ENCODE assay signal across 1 cellular context in the genomic region with DNA sequence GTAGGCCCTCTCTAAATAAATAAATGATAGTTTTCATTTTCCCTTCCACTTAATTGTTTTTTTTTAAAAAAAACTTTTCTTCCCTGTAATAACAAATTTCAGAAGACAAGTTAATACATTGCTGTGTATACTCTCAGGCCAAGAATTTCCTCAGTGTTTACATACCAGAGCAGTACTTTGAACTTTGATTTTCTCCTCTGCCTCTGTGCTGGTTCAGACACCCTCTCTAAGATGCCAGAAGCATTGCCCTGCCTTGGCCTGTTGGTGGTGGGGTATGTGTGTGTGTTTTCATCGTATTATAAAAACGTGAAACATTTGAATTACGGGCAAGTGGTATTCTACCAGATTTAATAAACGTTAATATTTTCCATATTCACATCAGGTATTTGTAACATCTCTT.
TF ChIP-seq lines count a peak whose summit lies in the region.

No MANE protein-coding gene starts in this region.

TF ChIP-seq in HepG2, 621 proteins besides CTCF, POLR2A, EP300 and RAD21 (continued from another document):
- TF ChIP-seq, protein P1, sequence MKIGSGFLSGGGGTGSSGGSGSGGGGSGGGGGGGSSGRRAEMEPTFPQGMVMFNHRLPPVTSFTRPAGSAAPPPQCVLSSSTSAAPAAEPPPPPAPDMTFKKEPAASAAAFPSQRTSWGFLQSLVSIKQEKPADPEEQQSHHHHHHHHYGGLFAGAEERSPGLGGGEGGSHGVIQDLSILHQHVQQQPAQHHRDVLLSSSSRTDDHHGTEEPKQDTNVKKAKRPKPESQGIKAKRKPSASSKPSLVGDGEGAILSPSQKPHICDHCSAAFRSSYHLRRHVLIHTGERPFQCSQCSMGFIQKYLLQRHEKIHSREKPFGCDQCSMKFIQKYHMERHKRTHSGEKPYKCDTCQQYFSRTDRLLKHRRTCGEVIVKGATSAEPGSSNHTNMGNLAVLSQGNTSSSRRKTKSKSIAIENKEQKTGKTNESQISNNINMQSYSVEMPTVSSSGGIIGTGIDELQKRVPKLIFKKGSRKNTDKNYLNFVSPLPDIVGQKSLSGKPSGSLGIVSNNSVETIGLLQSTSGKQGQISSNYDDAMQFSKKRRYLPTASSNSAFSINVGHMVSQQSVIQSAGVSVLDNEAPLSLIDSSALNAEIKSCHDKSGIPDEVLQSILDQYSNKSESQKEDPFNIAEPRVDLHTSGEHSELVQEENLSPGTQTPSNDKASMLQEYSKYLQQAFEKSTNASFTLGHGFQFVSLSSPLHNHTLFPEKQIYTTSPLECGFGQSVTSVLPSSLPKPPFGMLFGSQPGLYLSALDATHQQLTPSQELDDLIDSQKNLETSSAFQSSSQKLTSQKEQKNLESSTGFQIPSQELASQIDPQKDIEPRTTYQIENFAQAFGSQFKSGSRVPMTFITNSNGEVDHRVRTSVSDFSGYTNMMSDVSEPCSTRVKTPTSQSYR (CRISPR knock-in tag; IDR thresholded peaks at IDR 0.05; ENCODE audit: borderline replicate concordance): no peak
- TF ChIP-seq TARDBP (CRISPR knock-in tag; IDR thresholded peaks at IDR 0.05): 0 out of 2 replicates have a peak, but pooled peaks have one; percentile 36
- TF ChIP-seq FOXP1 (IDR thresholded peaks at IDR 0.05): no peak
- TF ChIP-seq FOXP1 (CRISPR knock-in tag; IDR thresholded peaks at IDR 0.05): peak; percentile 75
- peak; percentile 27; the same call in 1 of the 2 replicates for TF ChIP-seq THAP11 (CRISPR knock-in tag; IDR thresholded peaks at IDR 0.05)
- TF ChIP-seq SOX6 (IDR thresholded peaks at IDR 0.05): no peak
- peak; percentile 44; the same call in 1 of the 2 replicates for TF ChIP-seq SOX6 (CRISPR knock-in tag; IDR thresholded peaks at IDR 0.05)
- TF ChIP-seq ESRRA (CRISPR knock-in tag; IDR thresholded peaks at IDR 0.05; ENCODE audit: low read depth): 0 out of 2 replicates have a peak, but pooled peaks have one; percentile 23
- TF ChIP-seq MED8 (CRISPR knock-in tag; IDR thresholded peaks at IDR 0.05; ENCODE audit: insufficient replicate concordance): no peak
- TF ChIP-seq, protein P2, sequence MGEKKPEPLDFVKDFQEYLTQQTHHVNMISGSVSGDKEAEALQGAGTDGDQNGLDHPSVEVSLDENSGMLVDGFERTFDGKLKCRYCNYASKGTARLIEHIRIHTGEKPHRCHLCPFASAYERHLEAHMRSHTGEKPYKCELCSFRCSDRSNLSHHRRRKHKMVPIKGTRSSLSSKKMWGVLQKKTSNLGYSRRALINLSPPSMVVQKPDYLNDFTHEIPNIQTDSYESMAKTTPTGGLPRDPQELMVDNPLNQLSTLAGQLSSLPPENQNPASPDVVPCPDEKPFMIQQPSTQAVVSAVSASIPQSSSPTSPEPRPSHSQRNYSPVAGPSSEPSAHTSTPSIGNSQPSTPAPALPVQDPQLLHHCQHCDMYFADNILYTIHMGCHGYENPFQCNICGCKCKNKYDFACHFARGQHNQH (CRISPR knock-in tag; IDR thresholded peaks at IDR 0.05): no peak
- TF ChIP-seq, protein P3, sequence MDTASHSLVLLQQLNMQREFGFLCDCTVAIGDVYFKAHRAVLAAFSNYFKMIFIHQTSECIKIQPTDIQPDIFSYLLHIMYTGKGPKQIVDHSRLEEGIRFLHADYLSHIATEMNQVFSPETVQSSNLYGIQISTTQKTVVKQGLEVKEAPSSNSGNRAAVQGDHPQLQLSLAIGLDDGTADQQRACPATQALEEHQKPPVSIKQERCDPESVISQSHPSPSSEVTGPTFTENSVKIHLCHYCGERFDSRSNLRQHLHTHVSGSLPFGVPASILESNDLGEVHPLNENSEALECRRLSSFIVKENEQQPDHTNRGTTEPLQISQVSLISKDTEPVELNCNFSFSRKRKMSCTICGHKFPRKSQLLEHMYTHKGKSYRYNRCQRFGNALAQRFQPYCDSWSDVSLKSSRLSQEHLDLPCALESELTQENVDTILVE (CRISPR knock-in tag; IDR thresholded peaks at IDR 0.05): 0 out of 2 replicates have a peak, but pooled peaks have one; percentile 19
- TF ChIP-seq CEBPG (CRISPR knock-in tag; IDR thresholded peaks at IDR 0.05): peak; percentile 39
- no peak for TF ChIP-seq ZFP36L1 (CRISPR knock-in tag; IDR thresholded peaks at IDR 0.05)
- TF ChIP-seq, protein P4, sequence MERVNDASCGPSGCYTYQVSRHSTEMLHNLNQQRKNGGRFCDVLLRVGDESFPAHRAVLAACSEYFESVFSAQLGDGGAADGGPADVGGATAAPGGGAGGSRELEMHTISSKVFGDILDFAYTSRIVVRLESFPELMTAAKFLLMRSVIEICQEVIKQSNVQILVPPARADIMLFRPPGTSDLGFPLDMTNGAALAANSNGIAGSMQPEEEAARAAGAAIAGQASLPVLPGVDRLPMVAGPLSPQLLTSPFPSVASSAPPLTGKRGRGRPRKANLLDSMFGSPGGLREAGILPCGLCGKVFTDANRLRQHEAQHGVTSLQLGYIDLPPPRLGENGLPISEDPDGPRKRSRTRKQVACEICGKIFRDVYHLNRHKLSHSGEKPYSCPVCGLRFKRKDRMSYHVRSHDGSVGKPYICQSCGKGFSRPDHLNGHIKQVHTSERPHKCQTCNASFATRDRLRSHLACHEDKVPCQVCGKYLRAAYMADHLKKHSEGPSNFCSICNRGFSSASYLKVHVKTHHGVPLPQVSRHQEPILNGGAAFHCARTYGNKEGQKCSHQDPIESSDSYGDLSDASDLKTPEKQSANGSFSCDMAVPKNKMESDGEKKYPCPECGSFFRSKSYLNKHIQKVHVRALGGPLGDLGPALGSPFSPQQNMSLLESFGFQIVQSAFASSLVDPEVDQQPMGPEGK (CRISPR knock-in tag; IDR thresholded peaks at IDR 0.05): 0 out of 2 replicates have a peak, but pooled peaks have one; percentile 36
- 0 out of 4 replicates have a peak, but pooled peaks of 1 of the 2 experiments have one; percentile 22 for TF ChIP-seq KLF16 (CRISPR knock-in tag; IDR thresholded peaks at IDR 0.05)
- TF ChIP-seq, protein P5, sequence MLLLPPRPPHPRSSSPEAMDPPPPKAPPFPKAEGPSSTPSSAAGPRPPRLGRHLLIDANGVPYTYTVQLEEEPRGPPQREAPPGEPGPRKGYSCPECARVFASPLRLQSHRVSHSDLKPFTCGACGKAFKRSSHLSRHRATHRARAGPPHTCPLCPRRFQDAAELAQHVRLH (CRISPR knock-in tag; IDR thresholded peaks at IDR 0.05; ENCODE audit: borderline replicate concordance, low read depth): 0 out of 2 replicates have a peak, but pooled peaks have one; percentile 28
- no peak for TF ChIP-seq ONECUT2 (CRISPR knock-in tag; IDR thresholded peaks at IDR 0.05)
- peak; percentile 58 for TF ChIP-seq MIXL1 (CRISPR knock-in tag; IDR thresholded peaks at IDR 0.05)
- TF ChIP-seq ZNF34 (CRISPR knock-in tag; IDR thresholded peaks at IDR 0.05; ENCODE audit: borderline replicate concordance): no peak
- no peak for TF ChIP-seq CHD4 (IDR thresholded peaks at IDR 0.05; ENCODE audit: borderline replicate concordance, low read length)
- TF ChIP-seq NR2F6 (IDR thresholded peaks at IDR 0.05): peak; percentile 36; the same call in 1 of the 2 replicates
- 0 out of 2 replicates have a peak, but pooled peaks have one; percentile 38 for TF ChIP-seq NR2F6 (CRISPR knock-in tag; IDR thresholded peaks at IDR 0.05)
- TF ChIP-seq, protein P6, sequence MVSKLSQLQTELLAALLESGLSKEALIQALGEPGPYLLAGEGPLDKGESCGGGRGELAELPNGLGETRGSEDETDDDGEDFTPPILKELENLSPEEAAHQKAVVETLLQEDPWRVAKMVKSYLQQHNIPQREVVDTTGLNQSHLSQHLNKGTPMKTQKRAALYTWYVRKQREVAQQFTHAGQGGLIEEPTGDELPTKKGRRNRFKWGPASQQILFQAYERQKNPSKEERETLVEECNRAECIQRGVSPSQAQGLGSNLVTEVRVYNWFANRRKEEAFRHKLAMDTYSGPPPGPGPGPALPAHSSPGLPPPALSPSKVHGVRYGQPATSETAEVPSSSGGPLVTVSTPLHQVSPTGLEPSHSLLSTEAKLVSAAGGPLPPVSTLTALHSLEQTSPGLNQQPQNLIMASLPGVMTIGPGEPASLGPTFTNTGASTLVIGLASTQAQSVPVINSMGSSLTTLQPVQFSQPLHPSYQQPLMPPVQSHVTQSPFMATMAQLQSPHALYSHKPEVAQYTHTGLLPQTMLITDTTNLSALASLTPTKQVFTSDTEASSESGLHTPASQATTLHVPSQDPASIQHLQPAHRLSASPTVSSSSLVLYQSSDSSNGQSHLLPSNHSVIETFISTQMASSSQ (IDR thresholded peaks at IDR 0.05; ENCODE audit: low read depth): no peak
- TF ChIP-seq, protein P6 (CRISPR knock-in tag; IDR thresholded peaks at IDR 0.05; ENCODE audit: borderline replicate concordance): no peak
- TF ChIP-seq NAIF1 (CRISPR knock-in tag; IDR thresholded peaks at IDR 0.05; ENCODE audit: borderline replicate concordance): no peak
- TF ChIP-seq SALL2 (CRISPR knock-in tag; IDR thresholded peaks at IDR 0.05): no peak
- peak; percentile 41; the same call in 1 of the 2 replicates for TF ChIP-seq KDM6A (CRISPR knock-in tag; IDR thresholded peaks at IDR 0.05; ENCODE audit: low read depth)
- peak; percentile 45; the same call in 1 of the 2 replicates for TF ChIP-seq NCOR1 (IDR thresholded peaks at IDR 0.05; ENCODE audit: borderline replicate concordance, low read length)
- TF ChIP-seq HDAC2 (CRISPR knock-in tag; IDR thresholded peaks at IDR 0.05): peak; percentile 75; the same call in 1 of the 2 replicates
- no peak for TF ChIP-seq ZSCAN12 (CRISPR knock-in tag; IDR thresholded peaks at IDR 0.05)
- TF ChIP-seq RARA (CRISPR knock-in tag; IDR thresholded peaks at IDR 0.05): peak; percentile 66
- TF ChIP-seq, protein P7, sequence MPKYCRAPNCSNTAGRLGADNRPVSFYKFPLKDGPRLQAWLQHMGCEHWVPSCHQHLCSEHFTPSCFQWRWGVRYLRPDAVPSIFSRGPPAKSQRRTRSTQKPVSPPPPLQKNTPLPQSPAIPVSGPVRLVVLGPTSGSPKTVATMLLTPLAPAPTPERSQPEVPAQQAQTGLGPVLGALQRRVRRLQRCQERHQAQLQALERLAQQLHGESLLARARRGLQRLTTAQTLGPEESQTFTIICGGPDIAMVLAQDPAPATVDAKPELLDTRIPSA (CRISPR knock-in tag; IDR thresholded peaks at IDR 0.05; ENCODE audit: borderline replicate concordance): no peak
- peak; percentile 64; the same call in 1 of the 2 replicates for TF ChIP-seq IRF2 (CRISPR knock-in tag; IDR thresholded peaks at IDR 0.05)
- no peak for TF ChIP-seq FOXA1 (IDR thresholded peaks at IDR 0.05)
- peak; percentile 86 for TF ChIP-seq FOXA1 (CRISPR knock-in tag; IDR thresholded peaks at IDR 0.05)
- TF ChIP-seq ZNF878 (CRISPR knock-in tag; IDR thresholded peaks at IDR 0.05): no peak
